Comparison of ENCODE assay signal across 8 cellular contexts in the genomic region with DNA sequence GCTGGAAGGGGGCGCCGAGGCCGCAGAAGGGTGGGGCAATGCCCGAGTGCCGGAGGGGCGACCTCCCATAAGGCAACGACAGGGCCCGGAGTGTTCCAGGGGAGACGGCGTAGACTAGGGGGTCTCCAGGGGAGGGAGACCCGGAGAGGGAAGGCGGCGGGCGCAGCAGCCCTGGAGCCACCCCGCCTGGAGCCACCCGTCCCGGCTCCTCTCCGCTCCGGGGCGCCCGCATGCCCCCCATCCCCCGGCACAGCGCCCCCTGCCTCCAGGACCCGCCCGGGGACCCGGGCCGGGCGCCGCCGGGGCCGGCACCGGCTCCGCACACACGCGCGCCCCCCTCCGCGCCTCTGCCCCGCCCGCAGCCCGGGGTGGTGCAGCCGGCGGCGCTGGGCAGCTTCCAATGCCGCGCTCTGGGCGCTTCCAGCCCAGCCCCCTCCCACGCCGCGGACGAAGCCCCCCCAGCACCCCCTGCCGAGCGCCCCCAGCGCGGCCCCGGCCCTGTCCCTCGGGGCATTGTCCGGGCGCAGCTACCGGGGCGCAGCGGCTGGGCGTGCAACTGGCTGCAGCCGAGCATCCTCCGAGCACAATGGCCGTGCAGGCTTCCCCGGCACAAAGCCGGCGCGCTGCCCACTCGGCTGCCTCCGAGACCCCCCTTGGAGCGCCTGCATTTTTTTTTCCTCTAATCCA. TPM values are rescaled to one million over a fixed set of nuclear protein-coding genes. Genes with fewer than 3 reads are reported as not detected.
A peak's percentile ranks its signal among the peaks of the same experiment; 100 is the strongest.
DNase-seq lines count a peak whose midpoint lies in the region; ATAC-seq and TF ChIP-seq lines count a peak whose summit lies in the region.

No MANE protein-coding gene starts in this region.

- peaks cover 0 to 9% of the 10 kb centered on the region in 2 experiments for H3K4me1 ChIP-seq in neutrophil (ENCODE audit: control insufficient read depth in 1 of 2, insufficient read depth in 1 of 2, low read depth in 1 of 2, low read length in 1 of 2)

- CTCF ChIA-PET in activated CD4-positive, alpha-beta T cell treated with anti-CD3 and anti-CD28 coated beads for 36 hours (lab: Charles Lee): interaction anchor here (0.5 kb wide), 1 partner anchor 1845 kb away, joined by 3 read pairs; no protein-coding TSS in a partner anchor

- peak; percentile 27 for ATAC-seq in activated CD4-positive, alpha-beta T cell treated with anti-CD3 and anti-CD28 coated beads for 36 hours
- ATAC-seq in T-helper 17 cell: peak; percentile 39
- ATAC-seq in HG03442 (IDR thresholded peaks at IDR 0.05; ENCODE audit: unreplicated experiment): no peak
- no peak for ATAC-seq in HG03571 (IDR thresholded peaks at IDR 0.05; ENCODE audit: unreplicated experiment)
- no peak for ATAC-seq in HG02870 (IDR thresholded peaks at IDR 0.05; ENCODE audit: unreplicated experiment)

- TF ChIP-seq CTCF in fibroblast of pulmonary artery (IDR thresholded peaks at IDR 0.05; ENCODE audit: low read length, missing control alignments) (no peak), neutrophil (IDR thresholded peaks at IDR 0.05) (no peak)

- peak; percentile 12 for DNase-seq in activated CD4-positive, alpha-beta T cell treated with anti-CD3 and anti-CD28 coated beads for 36 hours
- no peak for DNase-seq in activated CD4-positive, alpha-beta T cell treated with anti-CD3 and anti-CD28 coated beads for 4 hours
- DNase-seq in T-helper 17 cell: no peak
- no peak for DNase-seq in fibroblast of pulmonary artery (ENCODE audit: low read depth)

- H3K36me3 Mint-ChIP-seq in activated CD4-positive, alpha-beta T cell treated with anti-CD3 and anti-CD28 coated beads for 36 hours (ENCODE audit: low read depth): peaks cover 2% of the 10 kb centered on the region
- H3K36me3 Mint-ChIP-seq in T-helper 17 cell (ENCODE audit: low read depth): peaks cover 12% of the 10 kb centered on the region

- POLR2A ChIA-PET in activated CD4-positive, alpha-beta T cell treated with anti-CD3 and anti-CD28 coated beads for 36 hours (lab: Charles Lee): interaction anchor here (0.6 kb wide), 1 partner anchor 92 kb away, joined by 6 read pairs; no protein-coding TSS in a partner anchor

- H3K4me3 ChIP-seq in fibroblast of pulmonary artery (replicated peaks; ENCODE audit: low read depth, low read length) (peak overlapping the region; percentile 63), neutrophil (ENCODE audit: low read depth in 1 of 2, low read length in 1 of 2) (peak overlapping the region; percentile 49 to 59)

- peaks cover 50% of the 10 kb centered on the region for H3K27me3 Mint-ChIP-seq in activated CD4-positive, alpha-beta T cell treated with anti-CD3 and anti-CD28 coated beads for 36 hours
- H3K27me3 Mint-ChIP-seq in T-helper 17 cell: peaks cover 64% of the 10 kb centered on the region

- H3K36me3 ChIP-seq in neutrophil: no peaks in the 10 kb centered on the region

- H3K9me3 Mint-ChIP-seq in activated CD4-positive, alpha-beta T cell treated with anti-CD3 and anti-CD28 coated beads for 36 hours (ENCODE audit: low read depth): no peaks in the 10 kb centered on the region

- H3K9me3 ChIP-seq in T-helper 17 cell (ENCODE audit: control insufficient read depth, low read length, poor library complexity, severe bottlenecking): no peaks in the 10 kb centered on the region
- no peaks in the 10 kb centered on the region for H3K9me3 ChIP-seq in neutrophil

- H3K27ac ChIP-seq in neutrophil: no peak overlapping the region

- H3K4me1 Mint-ChIP-seq in activated CD4-positive, alpha-beta T cell treated with anti-CD3 and anti-CD28 coated beads for 36 hours: peaks cover 16% of the 10 kb centered on the region
- H3K4me1 Mint-ChIP-seq in T-helper 17 cell: peaks cover 16% of the 10 kb centered on the region

- H3K27ac Mint-ChIP-seq in activated CD4-positive, alpha-beta T cell treated with anti-CD3 and anti-CD28 coated beads for 36 hours: no peak overlapping the region
- H3K27ac Mint-ChIP-seq in T-helper 17 cell: no peak overlapping the region

- peak overlapping the region; percentile 17 for H3K4me3 Mint-ChIP-seq in activated CD4-positive, alpha-beta T cell treated with anti-CD3 and anti-CD28 coated beads for 36 hours
- H3K4me3 Mint-ChIP-seq in T-helper 17 cell: peak overlapping the region; percentile 79

- peaks cover 100% of the 10 kb centered on the region for H3K27me3 ChIP-seq in neutrophil

- intact Hi-C loops in activated CD4-positive, alpha-beta T cell treated with anti-CD3 and anti-CD28 coated beads for 36 hours (cut with DNase I, micrococcal nuclease): loop anchor here in 1 of 2 experiments (1.0 kb wide), 1 partner anchor 47 kb away; no protein-coding TSS in a partner anchor

RNA-seq across cellular contexts. Expression of a gene that starts 0.5 kb away (rescaled TPM):
- 1 to 10 TPM; 1.8 TPM for total RNA-seq in activated CD4-positive, alpha-beta T cell treated with anti-CD3 and anti-CD28 coated beads for 36 hours
- total RNA-seq in T-helper 17 cell: 1 to 10 TPM; 1.2 to 2.9 TPM

Comparison
In these comparisons a context has a peak if more than half of its experiments do, and no peak if none do; other contexts are left out.
1. ATAC-seq: peak in activated CD4-positive, alpha-beta T cell treated with anti-CD3 and anti-CD28 coated beads for 36 hours (single experiment) and T-helper 17 cell (single experiment); none in HG03442 (single experiment), HG03571 (single experiment) and HG02870 (single experiment).